2 cellular contexts compared by ENCODE assay signal in the genomic region with DNA sequence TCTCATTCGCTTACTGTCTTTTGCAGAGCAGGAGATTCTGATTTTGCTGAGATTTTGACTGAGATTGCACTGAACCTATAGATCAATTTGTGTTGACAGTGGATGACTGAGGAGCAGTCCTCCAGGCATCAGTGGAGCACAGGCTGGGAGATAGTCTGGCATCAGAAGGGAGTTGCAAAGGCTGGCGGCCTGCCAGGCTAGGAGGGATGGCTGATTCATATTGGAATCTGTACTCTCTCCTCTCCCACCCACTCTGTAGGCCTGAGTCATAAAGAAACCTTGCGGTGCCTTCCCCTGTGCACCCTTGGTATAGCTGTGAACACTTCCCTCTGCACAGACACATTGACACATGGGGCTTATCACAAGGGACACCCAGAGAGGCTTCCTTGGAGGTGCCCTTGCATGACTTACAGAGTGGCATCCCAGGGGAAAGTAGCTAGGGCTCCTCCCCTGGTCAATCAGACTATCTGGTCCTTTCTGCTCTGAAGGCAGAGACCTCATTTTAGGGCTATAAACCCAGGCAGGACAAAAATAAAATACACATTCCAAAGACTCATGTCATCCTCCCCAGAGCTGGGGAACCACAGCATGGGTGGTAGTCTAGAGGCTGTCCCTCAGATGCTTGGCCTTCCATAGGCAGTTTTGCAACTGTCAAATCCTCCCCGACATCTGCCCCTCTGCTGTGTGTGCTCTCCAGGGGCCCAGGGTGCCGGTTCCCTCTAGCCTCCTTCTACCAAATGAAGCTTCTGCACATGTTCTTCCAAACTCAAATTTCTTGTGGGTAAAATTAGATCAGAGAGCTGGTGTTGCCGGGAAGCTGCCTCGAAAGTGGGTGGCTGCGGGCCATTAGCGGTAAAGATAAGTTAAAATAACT.
A peak's percentile ranks its signal among the peaks of the same experiment; 100 is the strongest.
TF ChIP-seq lines count a peak whose summit lies in the region.

No MANE protein-coding gene starts in this region.

TF ChIP-seq in IMR-90, 13 proteins besides CTCF, POLR2A, EP300 and RAD21:
- TF ChIP-seq MAZ (IDR thresholded peaks at IDR 0.05; ENCODE audit: borderline replicate concordance, low read depth, low read length) (peak; percentile 65), MXI1 (IDR thresholded peaks at IDR 0.05; ENCODE audit: borderline replicate concordance, low read depth, low read length) (peak; percentile 64; the same call in 1 of the 2 replicates), RFX5 (IDR thresholded peaks at IDR 0.05; ENCODE audit: low read depth, low read length) (no peak), BHLHE40 (IDR thresholded peaks at IDR 0.05; ENCODE audit: low read depth, low read length) (0 out of 2 replicates have a peak, but pooled peaks have one; percentile 57), MAFK (IDR thresholded peaks at IDR 0.05; ENCODE audit: low read depth, low read length) (no peak), RCOR1 (IDR thresholded peaks at IDR 0.05; ENCODE audit: insufficient replicate concordance, low read length) (peak; percentile 37), FOS (IDR thresholded peaks at IDR 0.05; ENCODE audit: low read depth, low read length) (peak; percentile 94), NFE2L2 (IDR thresholded peaks at IDR 0.05; ENCODE audit: low read depth, low read length) (0 out of 2 replicates have a peak, but pooled peaks have one; percentile 14), CEBPB (IDR thresholded peaks at IDR 0.05; ENCODE audit: low read depth, low read length) (peak; percentile 72), CHD1 (IDR thresholded peaks at IDR 0.05; ENCODE audit: low read depth, low read length) (no peak), SMC3 (IDR thresholded peaks at IDR 0.05; ENCODE audit: low read depth, low read length) (no peak)
- TF ChIP-seq, protein P1, sequence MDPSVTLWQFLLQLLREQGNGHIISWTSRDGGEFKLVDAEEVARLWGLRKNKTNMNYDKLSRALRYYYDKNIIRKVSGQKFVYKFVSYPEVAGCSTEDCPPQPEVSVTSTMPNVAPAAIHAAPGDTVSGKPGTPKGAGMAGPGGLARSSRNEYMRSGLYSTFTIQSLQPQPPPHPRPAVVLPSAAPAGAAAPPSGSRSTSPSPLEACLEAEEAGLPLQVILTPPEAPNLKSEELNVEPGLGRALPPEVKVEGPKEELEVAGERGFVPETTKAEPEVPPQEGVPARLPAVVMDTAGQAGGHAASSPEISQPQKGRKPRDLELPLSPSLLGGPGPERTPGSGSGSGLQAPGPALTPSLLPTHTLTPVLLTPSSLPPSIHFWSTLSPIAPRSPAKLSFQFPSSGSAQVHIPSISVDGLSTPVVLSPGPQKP (IDR thresholded peaks at IDR 0.05; ENCODE audit: borderline replicate concordance, low read depth, low read length): no peak
- TF ChIP-seq, protein P2, sequence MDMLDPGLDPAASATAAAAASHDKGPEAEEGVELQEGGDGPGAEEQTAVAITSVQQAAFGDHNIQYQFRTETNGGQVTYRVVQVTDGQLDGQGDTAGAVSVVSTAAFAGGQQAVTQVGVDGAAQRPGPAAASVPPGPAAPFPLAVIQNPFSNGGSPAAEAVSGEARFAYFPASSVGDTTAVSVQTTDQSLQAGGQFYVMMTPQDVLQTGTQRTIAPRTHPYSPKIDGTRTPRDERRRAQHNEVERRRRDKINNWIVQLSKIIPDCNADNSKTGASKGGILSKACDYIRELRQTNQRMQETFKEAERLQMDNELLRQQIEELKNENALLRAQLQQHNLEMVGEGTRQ (IDR thresholded peaks at IDR 0.05; ENCODE audit: low read depth, low read length): no peak

TF ChIP-seq in endothelial cell of umbilical vein, 7 proteins besides CTCF, POLR2A, EP300 and RAD21:
- TF ChIP-seq JUN (IDR thresholded peaks at IDR 0.05; ENCODE audit: borderline replicate concordance, insufficient read depth, insufficient read length, low read depth) (no peak), FOS (IDR thresholded peaks at IDR 0.05; ENCODE audit: borderline replicate concordance, insufficient read depth, low read length) (peak; percentile 72), MYC (IDR thresholded peaks at IDR 0.05; ENCODE audit: low read depth, low read length) (no peak), GATA2 (IDR thresholded peaks at IDR 0.05; ENCODE audit: insufficient read depth, insufficient read length, low read depth, low read length) (no peak)
